In genomic region chr14:23069413-23069806, GRCh38 we compare ENCODE assay signal across 1 cellular context.
TF ChIP-seq lines count a peak whose summit lies in the region.

No MANE protein-coding gene starts in this region.

TF ChIP-seq in H1, 55 proteins besides CTCF, POLR2A, EP300 and RAD21:
- TF ChIP-seq RBBP5 (IDR thresholded peaks at IDR 0.05; ENCODE audit: borderline replicate concordance, low read depth, low read length) (no peak), PHF8 (conservative IDR thresholded peaks at IDR 0.05; ENCODE audit: low read depth, low read length) (no peak), YY1 (IDR thresholded peaks at IDR 0.05; ENCODE audit: low read depth, low read length) (no peak), CTBP2 (IDR thresholded peaks at IDR 0.05; ENCODE audit: borderline replicate concordance, insufficient read depth, insufficient read length, low read length) (no peak), HDAC6 (IDR thresholded peaks at IDR 0.05; ENCODE audit: low read depth, low read length) (no peak), SRF (IDR thresholded peaks at IDR 0.05; ENCODE audit: low read depth, low read length) (no peak), EGR1 (IDR thresholded peaks at IDR 0.05; ENCODE audit: borderline replicate concordance, low read depth, low read length) (no peak), TCF12 (IDR thresholded peaks at IDR 0.05; ENCODE audit: low read depth, low read length) (no peak), RFX5 (IDR thresholded peaks at IDR 0.05; ENCODE audit: borderline replicate concordance, low read depth, low read length) (no peak), JUN (IDR thresholded peaks at IDR 0.05; ENCODE audit: low read depth, low read length) (no peak), RNF2 (IDR thresholded peaks at IDR 0.05; ENCODE audit: borderline replicate concordance, low read depth, low read length, missing control alignments, poor library complexity, severe bottlenecking) (no peak), POLR2AphosphoS5 (IDR thresholded peaks at IDR 0.05; ENCODE audit: low read depth, low read length) (no peak), JUND (IDR thresholded peaks at IDR 0.05; ENCODE audit: low read length) (no peak), POU5F1 (IDR thresholded peaks at IDR 0.05; ENCODE audit: low read depth, low read length) (no peak), SIX5 (IDR thresholded peaks at IDR 0.05; ENCODE audit: low read depth, low read length) (no peak), TAF1 (IDR thresholded peaks at IDR 0.05; ENCODE audit: low read depth, low read length) (no peak), KDM1A (IDR thresholded peaks at IDR 0.05; ENCODE audit: borderline replicate concordance, low read length) (no peak), GTF2F1 (IDR thresholded peaks at IDR 0.05; ENCODE audit: borderline replicate concordance, low read depth, low read length) (no peak)
- TF ChIP-seq, protein P1, sequence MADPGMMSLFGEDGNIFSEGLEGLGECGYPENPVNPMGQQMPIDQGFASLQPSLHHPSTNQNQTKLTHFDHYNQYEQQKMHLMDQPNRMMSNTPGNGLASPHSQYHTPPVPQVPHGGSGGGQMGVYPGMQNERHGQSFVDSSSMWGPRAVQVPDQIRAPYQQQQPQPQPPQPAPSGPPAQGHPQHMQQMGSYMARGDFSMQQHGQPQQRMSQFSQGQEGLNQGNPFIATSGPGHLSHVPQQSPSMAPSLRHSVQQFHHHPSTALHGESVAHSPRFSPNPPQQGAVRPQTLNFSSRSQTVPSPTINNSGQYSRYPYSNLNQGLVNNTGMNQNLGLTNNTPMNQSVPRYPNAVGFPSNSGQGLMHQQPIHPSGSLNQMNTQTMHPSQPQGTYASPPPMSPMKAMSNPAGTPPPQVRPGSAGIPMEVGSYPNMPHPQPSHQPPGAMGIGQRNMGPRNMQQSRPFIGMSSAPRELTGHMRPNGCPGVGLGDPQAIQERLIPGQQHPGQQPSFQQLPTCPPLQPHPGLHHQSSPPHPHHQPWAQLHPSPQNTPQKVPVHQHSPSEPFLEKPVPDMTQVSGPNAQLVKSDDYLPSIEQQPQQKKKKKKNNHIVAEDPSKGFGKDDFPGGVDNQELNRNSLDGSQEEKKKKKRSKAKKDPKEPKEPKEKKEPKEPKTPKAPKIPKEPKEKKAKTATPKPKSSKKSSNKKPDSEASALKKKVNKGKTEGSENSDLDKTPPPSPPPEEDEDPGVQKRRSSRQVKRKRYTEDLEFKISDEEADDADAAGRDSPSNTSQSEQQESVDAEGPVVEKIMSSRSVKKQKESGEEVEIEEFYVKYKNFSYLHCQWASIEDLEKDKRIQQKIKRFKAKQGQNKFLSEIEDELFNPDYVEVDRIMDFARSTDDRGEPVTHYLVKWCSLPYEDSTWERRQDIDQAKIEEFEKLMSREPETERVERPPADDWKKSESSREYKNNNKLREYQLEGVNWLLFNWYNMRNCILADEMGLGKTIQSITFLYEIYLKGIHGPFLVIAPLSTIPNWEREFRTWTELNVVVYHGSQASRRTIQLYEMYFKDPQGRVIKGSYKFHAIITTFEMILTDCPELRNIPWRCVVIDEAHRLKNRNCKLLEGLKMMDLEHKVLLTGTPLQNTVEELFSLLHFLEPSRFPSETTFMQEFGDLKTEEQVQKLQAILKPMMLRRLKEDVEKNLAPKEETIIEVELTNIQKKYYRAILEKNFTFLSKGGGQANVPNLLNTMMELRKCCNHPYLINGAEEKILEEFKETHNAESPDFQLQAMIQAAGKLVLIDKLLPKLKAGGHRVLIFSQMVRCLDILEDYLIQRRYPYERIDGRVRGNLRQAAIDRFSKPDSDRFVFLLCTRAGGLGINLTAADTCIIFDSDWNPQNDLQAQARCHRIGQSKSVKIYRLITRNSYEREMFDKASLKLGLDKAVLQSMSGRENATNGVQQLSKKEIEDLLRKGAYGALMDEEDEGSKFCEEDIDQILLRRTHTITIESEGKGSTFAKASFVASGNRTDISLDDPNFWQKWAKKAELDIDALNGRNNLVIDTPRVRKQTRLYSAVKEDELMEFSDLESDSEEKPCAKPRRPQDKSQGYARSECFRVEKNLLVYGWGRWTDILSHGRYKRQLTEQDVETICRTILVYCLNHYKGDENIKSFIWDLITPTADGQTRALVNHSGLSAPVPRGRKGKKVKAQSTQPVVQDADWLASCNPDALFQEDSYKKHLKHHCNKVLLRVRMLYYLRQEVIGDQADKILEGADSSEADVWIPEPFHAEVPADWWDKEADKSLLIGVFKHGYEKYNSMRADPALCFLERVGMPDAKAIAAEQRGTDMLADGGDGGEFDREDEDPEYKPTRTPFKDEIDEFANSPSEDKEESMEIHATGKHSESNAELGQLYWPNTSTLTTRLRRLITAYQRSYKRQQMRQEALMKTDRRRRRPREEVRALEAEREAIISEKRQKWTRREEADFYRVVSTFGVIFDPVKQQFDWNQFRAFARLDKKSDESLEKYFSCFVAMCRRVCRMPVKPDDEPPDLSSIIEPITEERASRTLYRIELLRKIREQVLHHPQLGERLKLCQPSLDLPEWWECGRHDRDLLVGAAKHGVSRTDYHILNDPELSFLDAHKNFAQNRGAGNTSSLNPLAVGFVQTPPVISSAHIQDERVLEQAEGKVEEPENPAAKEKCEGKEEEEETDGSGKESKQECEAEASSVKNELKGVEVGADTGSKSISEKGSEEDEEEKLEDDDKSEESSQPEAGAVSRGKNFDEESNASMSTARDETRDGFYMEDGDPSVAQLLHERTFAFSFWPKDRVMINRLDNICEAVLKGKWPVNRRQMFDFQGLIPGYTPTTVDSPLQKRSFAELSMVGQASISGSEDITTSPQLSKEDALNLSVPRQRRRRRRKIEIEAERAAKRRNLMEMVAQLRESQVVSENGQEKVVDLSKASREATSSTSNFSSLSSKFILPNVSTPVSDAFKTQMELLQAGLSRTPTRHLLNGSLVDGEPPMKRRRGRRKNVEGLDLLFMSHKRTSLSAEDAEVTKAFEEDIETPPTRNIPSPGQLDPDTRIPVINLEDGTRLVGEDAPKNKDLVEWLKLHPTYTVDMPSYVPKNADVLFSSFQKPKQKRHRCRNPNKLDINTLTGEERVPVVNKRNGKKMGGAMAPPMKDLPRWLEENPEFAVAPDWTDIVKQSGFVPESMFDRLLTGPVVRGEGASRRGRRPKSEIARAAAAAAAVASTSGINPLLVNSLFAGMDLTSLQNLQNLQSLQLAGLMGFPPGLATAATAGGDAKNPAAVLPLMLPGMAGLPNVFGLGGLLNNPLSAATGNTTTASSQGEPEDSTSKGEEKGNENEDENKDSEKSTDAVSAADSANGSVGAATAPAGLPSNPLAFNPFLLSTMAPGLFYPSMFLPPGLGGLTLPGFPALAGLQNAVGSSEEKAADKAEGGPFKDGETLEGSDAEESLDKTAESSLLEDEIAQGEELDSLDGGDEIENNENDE (IDR thresholded peaks at IDR 0.05; ENCODE audit: insufficient replicate concordance, low read length) = no peak
